15 cellular contexts compared by ENCODE assay signal in the genomic region with DNA sequence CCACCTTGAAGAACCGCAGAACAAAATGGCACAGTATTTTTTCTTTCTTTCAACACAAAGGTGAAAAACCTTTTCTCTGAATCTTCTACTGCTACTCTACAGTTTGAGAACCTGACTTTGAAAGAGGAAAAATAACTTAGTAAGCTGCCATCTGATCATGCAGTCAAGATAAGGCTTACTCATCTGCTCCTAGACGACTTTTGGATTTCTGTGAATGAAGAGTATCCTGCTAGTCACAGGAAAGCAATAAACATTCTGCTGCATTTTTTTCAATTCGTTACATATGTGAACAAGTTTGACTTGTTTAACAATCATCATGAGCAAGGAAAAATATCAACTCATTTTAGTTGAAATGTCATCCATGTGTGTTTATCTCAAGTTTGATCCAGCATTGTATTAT. TPM values are rescaled to one million over a fixed set of nuclear protein-coding genes. Genes with fewer than 3 reads are reported as not detected.
DNase-seq lines count a peak whose midpoint lies in the region; ATAC-seq, FAIRE-seq and TF ChIP-seq lines count a peak whose summit lies in the region.
"Had no signal": no experiment of that assay in that cellular context is flagged by ENCODE, and none has a peak within 500 bp of the region (broad histone marks: within the 10 kb centered on the region; RNA-seq: fewer than 3 reads in every experiment).

No MANE protein-coding gene starts in this region.

- no peaks in the 10 kb centered on the region for H4K20me1 ChIP-seq in PC-9 (ENCODE audit: insufficient read depth)

- CTCF ChIA-PET in PC-9 (lab: Charles Lee), result no interaction called here

- H3K79me2 ChIP-seq in PC-9 (ENCODE audit: low read depth), result no peaks in the 10 kb centered on the region

- no peaks in the 10 kb centered on the region for H3K9me2 ChIP-seq in PC-9 (ENCODE audit: insufficient read depth)

- no TSS peak for BruUV-seq in PC-9 (replicated peaks; lab: Mats Ljungman, UMichigan)

- no peak overlapping the region for H3K4me3 ChIP-seq in PC-9
- no peak overlapping the region for H3K4me3 ChIP-seq in bronchial epithelial cell (ENCODE audit: low read depth, low read length)
- H3K4me3 ChIP-seq: SK-N-MC, stomach had no signal

- H2AFZ ChIP-seq in PC-9, result no peak overlapping the region

- peak overlapping the region; percentile 37; the same call in 1 of the 2 replicates for H3K27ac ChIP-seq in PC-9
- H3K27ac ChIP-seq: SK-N-MC, stomach had no signal

- H3K27me3 ChIP-seq in PC-9 (ENCODE audit: insufficient read depth, low read depth) (no peaks in the 10 kb centered on the region), bronchial epithelial cell (ENCODE audit: control insufficient read depth, insufficient read depth, low read length) (no peaks in the 10 kb centered on the region)
- H3K27me3 ChIP-seq: stomach had no signal

- H3K4me1 Mint-ChIP-seq in activated CD4-positive, alpha-beta T cell treated with anti-CD3 and anti-CD28 coated beads, Interleukin-2, amount 10 ng/mL, durations not matched to agents 24 days and 14 days, result no peaks in the 10 kb centered on the region
- no peaks in the 10 kb centered on the region for H3K4me1 Mint-ChIP-seq in T-helper 17 cell

- no peaks in the 10 kb centered on the region for H3K36me3 Mint-ChIP-seq in activated CD4-positive, alpha-beta T cell treated with anti-CD3 and anti-CD28 coated beads, Interleukin-2, amount 10 ng/mL, durations not matched to agents 24 days and 14 days (ENCODE audit: low read depth)
- H3K36me3 Mint-ChIP-seq in T-helper 17 cell (ENCODE audit: low read depth), result no peaks in the 10 kb centered on the region

- H3K27ac Mint-ChIP-seq in activated CD4-positive, alpha-beta T cell treated with anti-CD3 and anti-CD28 coated beads, Interleukin-2, amount 10 ng/mL, durations not matched to agents 24 days and 14 days, result no peak overlapping the region
- no peak overlapping the region for H3K27ac Mint-ChIP-seq in T-helper 17 cell

- intact Hi-C loops in PC-9 (cut with micrococcal nuclease; ENCODE audit: unreplicated experiment), result loop anchor here (1.0 kb wide), 1 partner anchor 24 kb away; no protein-coding TSS in a partner anchor
- intact Hi-C loops in activated CD4-positive, alpha-beta T cell treated with anti-CD3 and anti-CD28 coated beads, Interleukin-2, amount 10 ng/mL, durations not matched to agents 24 days and 14 days (cut with micrococcal nuclease), result no loop called here
- intact Hi-C loops in posterior vena cava (cut with DNase I), result no loop called here

- ATAC-seq in T-helper 17 cell, result no peak

- POLR2A ChIA-PET in PC-9 (lab: Charles Lee; ENCODE audit: unreplicated experiment), result no interaction called here

- H3K9me3 ChIP-seq in PC-9 (ENCODE audit: insufficient read depth, low read depth) (no peaks in the 10 kb centered on the region), T-helper 17 cell (ENCODE audit: control insufficient read depth, low read length, poor library complexity, severe bottlenecking) (no peaks in the 10 kb centered on the region)
- H3K9me3 ChIP-seq: stomach had no signal

- TF ChIP-seq CTCF in PC-9 (conservative IDR thresholded peaks at IDR 0.05) (no peak), bronchial epithelial cell (IDR thresholded peaks at IDR 0.05; ENCODE audit: insufficient read depth, low read length, severe bottlenecking) (no peak)

- no peak overlapping the region for H3K4me3 Mint-ChIP-seq in activated CD4-positive, alpha-beta T cell treated with anti-CD3 and anti-CD28 coated beads, Interleukin-2, amount 10 ng/mL, durations not matched to agents 24 days and 14 days
- no peak overlapping the region for H3K4me3 Mint-ChIP-seq in T-helper 17 cell

- H3K36me3 ChIP-seq in PC-9 (ENCODE audit: low read depth) (no peaks in the 10 kb centered on the region), bronchial epithelial cell (ENCODE audit: control insufficient read depth, insufficient read depth, low read length) (no peaks in the 10 kb centered on the region)
- H3K36me3 ChIP-seq: stomach had no signal

- H3K4me2 ChIP-seq in PC-9, result peak overlapping the region; percentile 14; the same call in 1 of the 2 replicates

- H3F3A ChIP-seq in PC-9 (ENCODE audit: insufficient read depth, low read depth), result peaks cover 7% of the 10 kb centered on the region; the same call in 1 of the 2 replicates

- peak; percentile 9 for DNase-seq in Daoy (ENCODE audit: low read depth)
- peak in 1 of 2 experiments; percentile 81 for DNase-seq in PC-9
- peak; percentile 79 for DNase-seq in bronchial epithelial cell (ENCODE audit: low read depth)
- DNase-seq in kidney tubule cell (ENCODE audit: low spot score), result peak; percentile 59
- DNase-seq in activated CD4-positive, alpha-beta T cell treated with anti-CD3 and anti-CD28 coated beads, Interleukin-2, amount 10 ng/mL, durations not matched to agents 24 days and 14 days, result no peak
- no peak for DNase-seq in KG1 (lab: John Stamatoyannopoulos, UW)
- no peak for DNase-seq in T-helper 17 cell
- DNase-seq in posterior vena cava (ENCODE audit: low spot score), result no peak
- DNase-seq: activated naive CD4-positive, alpha-beta T cell treated with Interleukin-2 at 50 U/mL for 16 hours; cortex of kidney; Kasumi-1; NCI-H526; stimulated activated CD4-positive, alpha-beta T cell treated with anti-CD3 and anti-CD28 coated beads, Interleukin-2, amount 100 ng/mL, for 24 hours; stomach had no signal

- peaks cover 2% of the 10 kb centered on the region for H3K27me3 Mint-ChIP-seq in activated CD4-positive, alpha-beta T cell treated with anti-CD3 and anti-CD28 coated beads, Interleukin-2, amount 10 ng/mL, durations not matched to agents 24 days and 14 days
- H3K27me3 Mint-ChIP-seq in T-helper 17 cell, result no peaks in the 10 kb centered on the region

- peaks cover 12% of the 10 kb centered on the region for H3K4me1 ChIP-seq in PC-9 (replicated peaks; ENCODE audit: insufficient read depth)

- no peaks in the 10 kb centered on the region for H3K9me3 Mint-ChIP-seq in activated CD4-positive, alpha-beta T cell treated with anti-CD3 and anti-CD28 coated beads, Interleukin-2, amount 10 ng/mL, durations not matched to agents 24 days and 14 days

- no peak for FAIRE-seq in bronchial epithelial cell (lab: Jason Lieb, UNC)

RNA-seq across cellular contexts. Expression of gene TIGD2, which starts 25.2 kb away (rescaled TPM):
- total RNA-seq in Daoy (2014; rRNA removed; shearing (Covaris generic)), result 3.2 and 5.0 TPM in 2 replicates
- total RNA-seq in PC-9 (2021) (10.9 and 11.5 TPM in 2 replicates), bronchial epithelial cell (9.0 and 9.2 TPM in 2 replicates), T-helper 17 cell (1 to 10 TPM; 3.1 to 3.2 TPM), posterior vena cava (1 to 10 TPM; 2.1 to 2.8 TPM)
- 2.6 and 3.5 TPM in 2 replicates for total RNA-seq in activated CD4-positive, alpha-beta T cell treated with anti-CD3 and anti-CD28 coated beads, Interleukin-2, amount 10 ng/mL, durations not matched to agents 24 days and 14 days

Comparison
In these comparisons a context has a peak if more than half of its experiments do, and no peak if none do; other contexts are left out.
1. DNase-seq: peak in Daoy (single experiment), bronchial epithelial cell (single experiment) and kidney tubule cell (single experiment); none in activated CD4-positive, alpha-beta T cell treated with anti-CD3 and anti-CD28 coated beads, Interleukin-2, amount 10 ng/mL, durations not matched to agents 24 days and 14 days (single experiment), KG1 (single experiment), T-helper 17 cell (0 of 3) and posterior vena cava (single experiment).